9 cellular contexts compared by ENCODE assay signal in the genomic region with DNA sequence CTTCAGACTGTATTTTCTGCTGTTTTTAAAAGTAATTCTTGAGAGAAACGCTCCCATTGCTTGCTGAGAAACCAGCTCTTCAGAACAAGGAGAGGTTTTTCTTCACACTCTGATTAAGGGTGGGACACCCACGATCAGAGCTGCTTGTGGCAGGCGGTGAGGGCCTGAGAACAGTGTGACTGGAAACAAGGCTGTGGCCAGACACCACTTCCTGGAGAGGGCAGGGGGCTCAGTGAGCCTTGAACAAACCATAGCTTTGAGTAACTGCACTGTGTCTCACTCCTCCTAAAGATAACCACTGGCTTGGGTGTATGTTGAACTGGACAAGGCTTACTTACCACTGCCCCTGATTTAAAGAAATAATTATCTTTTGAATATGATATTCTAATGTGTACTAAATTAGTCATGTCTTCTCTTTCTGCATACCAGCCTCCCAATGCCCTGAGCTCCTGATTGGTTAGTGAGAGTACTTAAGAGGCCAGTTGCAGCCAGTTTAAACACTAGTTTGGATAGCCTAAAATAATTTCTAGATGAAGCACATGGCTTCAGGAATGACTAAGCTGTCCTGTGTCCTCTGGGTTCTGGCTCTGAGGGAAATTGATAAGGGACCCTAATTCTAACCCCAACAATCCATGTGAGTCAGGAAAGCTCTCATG. TPM values are rescaled to one million over a fixed set of nuclear protein-coding genes. Genes with fewer than 3 reads are reported as not detected.
DNase-seq lines count a peak whose midpoint lies in the region; ATAC-seq and FAIRE-seq lines count a peak whose summit lies in the region.
"Had no signal": no experiment of that assay in that cellular context is flagged by ENCODE, and none has a peak within 500 bp of the region (broad histone marks: within the 10 kb centered on the region; RNA-seq: fewer than 3 reads in every experiment).

No MANE protein-coding gene starts in this region.

- peak; percentile 23 for DNase-seq in stimulated activated CD4-positive, alpha-beta T cell treated with anti-CD3 and anti-CD28 coated beads, Interleukin-1b, Interleukin-23, amount 100 ng/mL, for 48 hours
- no peak for DNase-seq in stimulated activated CD4-positive, alpha-beta T cell treated with anti-CD3 and anti-CD28 coated beads, Interleukin-12 subunit alpha, Interleukin-12 subunit beta, amount 100 ng/mL, for 4 hours
- no peak for DNase-seq in activated naive CD4-positive, alpha-beta T cell treated with anti-CD3 and anti-CD28 coated beads, Interleukin-2, amount 50 U/mL, for 72 hours (ENCODE audit: low spot score in 2 of 2)
- peak; percentile 68 for DNase-seq in stimulated activated CD8-positive, alpha-beta memory T cell treated with anti-CD3 and anti-CD28 coated beads, Interleukin-4, amount 100 ng/mL, for 48 hours
- no peak for DNase-seq in NCI-H82 treated with DMSO at 0.1 percent for 48 hours (lab: John Stamatoyannopoulos, UW; ENCODE audit: unreplicated experiment)
- DNase-seq in amniotic stem cell (lab: John Stamatoyannopoulos, UW): no peak
- DNase-seq in frontal cortex (ENCODE audit: low spot score in 2 of 2): no peak

- peaks cover 8 to 16% of the 10 kb centered on the region in 2 donors for H3K9me3 Mint-ChIP-seq in activated naive CD4-positive, alpha-beta T cell treated with anti-CD3 and anti-CD28 coated beads, Interleukin-2, amount 50 U/mL, for 72 hours

- peaks cover 23 to 40% of the 10 kb centered on the region in 2 donors for H3K36me3 Mint-ChIP-seq in activated naive CD4-positive, alpha-beta T cell treated with anti-CD3 and anti-CD28 coated beads, Interleukin-2, amount 50 U/mL, for 72 hours

- ATAC-seq in HG03520 (IDR thresholded peaks at IDR 0.05; ENCODE audit: unreplicated experiment): peak; percentile 77
- ATAC-seq in activated naive CD4-positive, alpha-beta T cell treated with anti-CD3 and anti-CD28 coated beads, Interleukin-2, amount 50 U/mL, for 72 hours: peak; percentile 53 to 87

- no peak for FAIRE-seq in frontal cortex (lab: Jason Lieb, UNC)
- FAIRE-seq: TTC549 had no signal

- H3K27ac Mint-ChIP-seq in activated naive CD4-positive, alpha-beta T cell treated with anti-CD3 and anti-CD28 coated beads, Interleukin-2, amount 50 U/mL, for 72 hours: no peak overlapping the region

RNA-seq across cellular contexts. Expression of gene GPR82, which starts 3.7 kb away (rescaled TPM):
- total RNA-seq in activated naive CD4-positive, alpha-beta T cell treated with anti-CD3 and anti-CD28 coated beads, Interleukin-2, amount 50 U/mL, for 72 hours: not detected
- not detected for total RNA-seq in frontal cortex

RNA-seq across cellular contexts. Expression of gene GPR34, which starts 31.5 kb away (rescaled TPM):
- under 1 TPM; 0.23 to 0.25 TPM for total RNA-seq in activated naive CD4-positive, alpha-beta T cell treated with anti-CD3 and anti-CD28 coated beads, Interleukin-2, amount 50 U/mL, for 72 hours
- 7.3 TPM for total RNA-seq in frontal cortex

Comparison
In these comparisons a context has a peak if more than half of its experiments do, and no peak if none do; other contexts are left out.
1. DNase-seq: peak in stimulated activated CD4-positive, alpha-beta T cell treated with anti-CD3 and anti-CD28 coated beads, Interleukin-1b, Interleukin-23, amount 100 ng/mL, for 48 hours (single experiment) and stimulated activated CD8-positive, alpha-beta memory T cell treated with anti-CD3 and anti-CD28 coated beads, Interleukin-4, amount 100 ng/mL, for 48 hours (single experiment); none in stimulated activated CD4-positive, alpha-beta T cell treated with anti-CD3 and anti-CD28 coated beads, Interleukin-12 subunit alpha, Interleukin-12 subunit beta, amount 100 ng/mL, for 4 hours (single experiment), activated naive CD4-positive, alpha-beta T cell treated with anti-CD3 and anti-CD28 coated beads, Interleukin-2, amount 50 U/mL, for 72 hours (0 of 2), NCI-H82 treated with DMSO at 0.1 percent for 48 hours (single experiment), amniotic stem cell (single experiment) and frontal cortex (0 of 2).